In genomic region chr2:217440000-217440399, GRCh38 we compare ENCODE assay signal across 14 cellular contexts.
DNase-seq lines count a peak whose midpoint lies in the region; ATAC-seq and TF ChIP-seq lines count a peak whose summit lies in the region.
"Had no signal": no experiment of that assay in that cellular context is flagged by ENCODE, and none has a peak within 500 bp of the region (broad histone marks: within the 10 kb centered on the region; RNA-seq: fewer than 3 reads in every experiment).

No MANE protein-coding gene starts in this region.

- no peak overlapping the region for H3K9ac ChIP-seq in stomach smooth muscle (ENCODE audit: low read length in 2 of 2)

- H3K4me3 ChIP-seq in stomach smooth muscle (ENCODE audit: low read length in 2 of 2) (no peak overlapping the region), left ventricle myocardium inferior (no peak overlapping the region)
- H3K4me3 ChIP-seq: SJSA1 had no signal

- H3K36me3 Mint-ChIP-seq in natural killer cell treated with Interleukin-12 subunit alpha and Interleukin-12 subunit beta and Interleukin-15 and Interleukin-18, amount 100 ng/mL, for 72 hours = peaks cover 6% of the 10 kb centered on the region

- peak overlapping the region; percentile 53 for H3K27ac ChIP-seq in stomach smooth muscle (ENCODE audit: low read length)
- H3K27ac ChIP-seq in left ventricle myocardium inferior (replicated peaks) = no peak overlapping the region
- no peak overlapping the region for H3K27ac ChIP-seq in RWPE1
- H3K27ac ChIP-seq: SJSA1 had no signal

- H3K27me3 Mint-ChIP-seq in natural killer cell treated with Interleukin-12 subunit alpha and Interleukin-12 subunit beta and Interleukin-15 and Interleukin-18, amount 100 ng/mL, for 72 hours = peaks cover 31 to 35% of the 10 kb centered on the region in 2 donors

- H3K9me3 ChIP-seq in stomach smooth muscle (ENCODE audit: control insufficient read depth in 2 of 2, low read length in 2 of 2) = no peaks in the 10 kb centered on the region
- no peaks in the 10 kb centered on the region for H3K9me3 ChIP-seq in left ventricle myocardium inferior (replicated peaks)
- H3K9me3 ChIP-seq: SJSA1 had no signal

- H3K4me1 ChIP-seq in stomach smooth muscle (ENCODE audit: control insufficient read depth, insufficient read depth, low read length) (peaks cover 35% of the 10 kb centered on the region), left ventricle myocardium inferior (peaks cover 35% of the 10 kb centered on the region)
- H3K4me1 ChIP-seq: SJSA1 had no signal

- ATAC-seq in GM19025 (IDR thresholded peaks at IDR 0.05; ENCODE audit: low read depth, unreplicated experiment) (peak; percentile 62), HG02571 (IDR thresholded peaks at IDR 0.05; ENCODE audit: unreplicated experiment) (peak; percentile 74), HG03520 (IDR thresholded peaks at IDR 0.05; ENCODE audit: unreplicated experiment) (peak; percentile 57)
- no peak for ATAC-seq in natural killer cell treated with Interleukin-12 subunit alpha and Interleukin-12 subunit beta and Interleukin-15 and Interleukin-18, amount 100 ng/mL, for 72 hours

- DNase-seq in left ventricle myocardium inferior (no peak), RWPE1 (ENCODE audit: low spot score) (no peak)
- no peak for DNase-seq in natural killer cell treated with Interleukin-12 subunit alpha and Interleukin-12 subunit beta and Interleukin-15 and Interleukin-18, amount 100 ng/mL, for 72 hours (ENCODE audit: low spot score)
- DNase-seq in stimulated activated CD4-positive, alpha-beta T cell treated with anti-CD3 and anti-CD28 coated beads, Interleukin-2, amount 100 ng/mL, for 24 hours = no peak
- DNase-seq: aorta, Calu3, kidney, NCI-H2227 treated with DMSO at 0.1 percent for 48 hours, occipital lobe had no signal

- H3K36me3 ChIP-seq in stomach smooth muscle (ENCODE audit: control insufficient read depth in 2 of 2, insufficient read depth in 2 of 2, low read length in 2 of 2) (no peaks in the 10 kb centered on the region), left ventricle myocardium inferior (no peaks in the 10 kb centered on the region)
- H3K36me3 ChIP-seq: SJSA1 had no signal

- no peaks in the 10 kb centered on the region for H3K27me3 ChIP-seq in stomach smooth muscle (ENCODE audit: control insufficient read depth in 1 of 2, insufficient read depth in 2 of 2, low read length in 2 of 2)
- no peaks in the 10 kb centered on the region for H3K27me3 ChIP-seq in left ventricle myocardium inferior (ENCODE audit: low read depth)
- H3K27me3 ChIP-seq: SJSA1 had no signal

- TF ChIP-seq CTCF in left ventricle myocardium inferior (IDR thresholded peaks at IDR 0.05; ENCODE audit: borderline replicate concordance) = no peak
- TF ChIP-seq CTCF in RWPE1 (conservative IDR thresholded peaks at IDR 0.05; ENCODE audit: low read depth) = no peak

- POLR2A ChIA-PET in RWPE1 (lab: Yijun Ruan, JAX; ENCODE audit: low non-redundant PET) = no interaction called here

- CTCF ChIA-PET in RWPE1 (lab: Yijun Ruan, JAX) = no interaction called here

- H3K27ac Mint-ChIP-seq in natural killer cell treated with Interleukin-12 subunit alpha and Interleukin-12 subunit beta and Interleukin-15 and Interleukin-18, amount 100 ng/mL, for 72 hours = no peak overlapping the region

- intact Hi-C loops in left ventricle myocardium inferior (cut with micrococcal nuclease) = no loop called here

- no peak overlapping the region for H3K4me3 Mint-ChIP-seq in natural killer cell treated with Interleukin-12 subunit alpha and Interleukin-12 subunit beta and Interleukin-15 and Interleukin-18, amount 100 ng/mL, for 72 hours

- H3K9me3 Mint-ChIP-seq in natural killer cell treated with Interleukin-12 subunit alpha and Interleukin-12 subunit beta and Interleukin-15 and Interleukin-18, amount 100 ng/mL, for 72 hours = no peaks in the 10 kb centered on the region

- H3K4me1 Mint-ChIP-seq in natural killer cell treated with Interleukin-12 subunit alpha and Interleukin-12 subunit beta and Interleukin-15 and Interleukin-18, amount 100 ng/mL, for 72 hours (ENCODE audit: low read depth in 2 of 2) = peaks cover 12% of the 10 kb centered on the region in 2 donors

Comparison
In these comparisons a context has a peak if more than half of its experiments do, and no peak if none do; other contexts are left out.
1. ATAC-seq: peak in GM19025 (single experiment), HG02571 (single experiment) and HG03520 (single experiment); none in natural killer cell treated with Interleukin-12 subunit alpha and Interleukin-12 subunit beta and Interleukin-15 and Interleukin-18, amount 100 ng/mL, for 72 hours (0 of 2).